Comparison of ENCODE assay signal across 16 cellular contexts in genomic region chr9:79813262-79813646, GRCh38.
DNase-seq lines count a peak whose midpoint lies in the region; ATAC-seq lines count a peak whose summit lies in the region.
"Had no signal": no experiment of that assay in that cellular context is flagged by ENCODE, and none has a peak within 500 bp of the region (broad histone marks: within the 10 kb centered on the region; RNA-seq: fewer than 3 reads in every experiment).

No MANE protein-coding gene starts in this region.

- POLR2A ChIA-PET in activated CD8-positive, alpha-beta T cell treated with anti-CD3 and anti-CD28 coated beads, Interleukin-2, amount 10 ng/mL, durations not matched to agents 7 days and 5 days (lab: Charles Lee) = interaction anchor here (1.6 kb wide), 1 partner anchor 70 kb away, joined by 4 read pairs; no protein-coding TSS in a partner anchor

- H3F3A ChIP-seq in GM23248 (ENCODE audit: insufficient read depth) = peaks cover 13% of the 10 kb centered on the region; the same call in 1 of the 2 replicates

- no peaks in the 10 kb centered on the region for H3K36me3 Mint-ChIP-seq in activated T-cell treated with anti-CD3 and anti-CD28 coated beads, Interleukin-2, amount 50 U/mL, for 4 hours (ENCODE audit: insufficient read depth)
- no peaks in the 10 kb centered on the region for H3K36me3 Mint-ChIP-seq in activated CD8-positive, alpha-beta T cell treated with anti-CD3 and anti-CD28 coated beads, Interleukin-2, amount 10 ng/mL, durations not matched to agents 7 days and 5 days (ENCODE audit: low read depth)
- H3K36me3 Mint-ChIP-seq in natural killer cell treated with Interleukin-12 subunit alpha and Interleukin-12 subunit beta and Interleukin-15 and Interleukin-18, amount 100 ng/mL, for 72 hours = no peaks in the 10 kb centered on the region

- no peaks in the 10 kb centered on the region for H3K9me3 ChIP-seq in GM23248 (ENCODE audit: low read depth)
- H3K9me3 ChIP-seq: esophagus squamous epithelium, heart right ventricle, ovary had no signal

- in situ Hi-C loops in GM23248 (cut with MboI) = no loop called here

- peak overlapping the region; percentile 63 for H3K4me3 Mint-ChIP-seq in activated T-cell treated with anti-CD3 and anti-CD28 coated beads, Interleukin-2, amount 50 U/mL, for 4 hours
- H3K4me3 Mint-ChIP-seq in activated CD8-positive, alpha-beta T cell treated with anti-CD3 and anti-CD28 coated beads, Interleukin-2, amount 10 ng/mL, durations not matched to agents 7 days and 5 days = peak overlapping the region; percentile 76
- peak overlapping the region; percentile 86 for H3K4me3 Mint-ChIP-seq in natural killer cell treated with Interleukin-12 subunit alpha and Interleukin-12 subunit beta and Interleukin-15 and Interleukin-18, amount 100 ng/mL, for 72 hours

- WGBS in GM23248 (ENCODE audit: low coverage in 1 of 2, low lambda C conversion rate in 2 of 2, missing lambda C conversion rate in 2 of 2), 2 experiments = 65 to 67% methylated on average over 1 of the region's 1 CpG

- no peaks in the 10 kb centered on the region for H3K36me3 ChIP-seq in GM23248 (ENCODE audit: low read depth)
- H3K36me3 ChIP-seq: brain microvascular endothelial cell, esophagus squamous epithelium, heart right ventricle, ovary had no signal

- no peaks in the 10 kb centered on the region for H3K79me2 ChIP-seq in GM23248 (ENCODE audit: insufficient read depth)

- H3K9me2 ChIP-seq in GM23248 (ENCODE audit: insufficient read depth) = no peaks in the 10 kb centered on the region

- DNase-seq in activated T-cell treated with anti-CD3 and anti-CD28 coated beads, Interleukin-2, amount 50 U/mL, for 4 hours = no peak
- no peak for DNase-seq in activated T-cell treated with anti-CD3 and anti-CD28 coated beads, Interleukin-2, amount 50 U/mL, for 1 hour
- no peak for DNase-seq in GM23248
- DNase-seq in activated CD8-positive, alpha-beta T cell treated with anti-CD3 and anti-CD28 coated beads, Interleukin-2, amount 10 ng/mL, durations not matched to agents 7 days and 5 days = no peak
- no peak for DNase-seq in natural killer cell treated with Interleukin-12 subunit alpha and Interleukin-12 subunit beta and Interleukin-15 and Interleukin-18, amount 100 ng/mL, for 72 hours (ENCODE audit: low spot score)
- DNase-seq in A172 (ENCODE audit: low spot score) = no peak
- DNase-seq: brain microvascular endothelial cell, DMS 273 treated with DMSO at 0.1 percent for 48 hours, esophagus squamous epithelium, heart right ventricle, IMR-90, NCI-H1048, ovary had no signal

- peaks cover 27% of the 10 kb centered on the region for H3K4me1 Mint-ChIP-seq in activated T-cell treated with anti-CD3 and anti-CD28 coated beads, Interleukin-2, amount 50 U/mL, for 4 hours (ENCODE audit: low read depth)
- peaks cover 52% of the 10 kb centered on the region for H3K4me1 Mint-ChIP-seq in activated CD8-positive, alpha-beta T cell treated with anti-CD3 and anti-CD28 coated beads, Interleukin-2, amount 10 ng/mL, durations not matched to agents 7 days and 5 days (ENCODE audit: low read depth)
- peaks cover 17 to 38% of the 10 kb centered on the region in 2 donors for H3K4me1 Mint-ChIP-seq in natural killer cell treated with Interleukin-12 subunit alpha and Interleukin-12 subunit beta and Interleukin-15 and Interleukin-18, amount 100 ng/mL, for 72 hours (ENCODE audit: low read depth in 2 of 2)

- no peak for ATAC-seq in activated T-cell treated with anti-CD3 and anti-CD28 coated beads, Interleukin-2, amount 50 U/mL, for 4 hours
- ATAC-seq in activated CD8-positive, alpha-beta T cell treated with anti-CD3 and anti-CD28 coated beads, Interleukin-2, amount 10 ng/mL, durations not matched to agents 7 days and 5 days = no peak
- no peak for ATAC-seq in natural killer cell treated with Interleukin-12 subunit alpha and Interleukin-12 subunit beta and Interleukin-15 and Interleukin-18, amount 100 ng/mL, for 72 hours
- ATAC-seq in HG02870 (IDR thresholded peaks at IDR 0.05; ENCODE audit: unreplicated experiment) (no peak), GM19455 (IDR thresholded peaks at IDR 0.05; ENCODE audit: unreplicated experiment) (no peak)

- peaks cover 34% of the 10 kb centered on the region for H3K27me3 ChIP-seq in GM23248 (replicated peaks; ENCODE audit: insufficient read depth)
- H3K27me3 ChIP-seq: brain microvascular endothelial cell, esophagus squamous epithelium, ovary had no signal

- no peak overlapping the region for H2AFZ ChIP-seq in GM23248

- no peak overlapping the region; the same call in 1 of the 2 replicates for H3K4me3 ChIP-seq in GM23248
- H3K4me3 ChIP-seq: ovary had no signal

- peaks cover 33% of the 10 kb centered on the region for H3K4me1 ChIP-seq in GM23248 (ENCODE audit: insufficient read depth)

- no peak overlapping the region for H3K27ac ChIP-seq in GM23248
- H3K27ac ChIP-seq: brain microvascular endothelial cell, esophagus squamous epithelium, RWPE1 had no signal

- no peak overlapping the region for H3K9ac ChIP-seq in GM23248

- H4K20me1 ChIP-seq in GM23248 (ENCODE audit: insufficient read depth) = no peaks in the 10 kb centered on the region

- H3K9me3 Mint-ChIP-seq in activated T-cell treated with anti-CD3 and anti-CD28 coated beads, Interleukin-2, amount 50 U/mL, for 4 hours = no peaks in the 10 kb centered on the region
- no peaks in the 10 kb centered on the region for H3K9me3 Mint-ChIP-seq in activated CD8-positive, alpha-beta T cell treated with anti-CD3 and anti-CD28 coated beads, Interleukin-2, amount 10 ng/mL, durations not matched to agents 7 days and 5 days (ENCODE audit: insufficient read depth)
- H3K9me3 Mint-ChIP-seq in natural killer cell treated with Interleukin-12 subunit alpha and Interleukin-12 subunit beta and Interleukin-15 and Interleukin-18, amount 100 ng/mL, for 72 hours = no peaks in the 10 kb centered on the region

- peaks cover 6% of the 10 kb centered on the region for H3K27me3 Mint-ChIP-seq in activated T-cell treated with anti-CD3 and anti-CD28 coated beads, Interleukin-2, amount 50 U/mL, for 4 hours (ENCODE audit: low read depth)
- no peaks in the 10 kb centered on the region for H3K27me3 Mint-ChIP-seq in activated CD8-positive, alpha-beta T cell treated with anti-CD3 and anti-CD28 coated beads, Interleukin-2, amount 10 ng/mL, durations not matched to agents 7 days and 5 days (ENCODE audit: low read depth)
- no peaks in the 10 kb centered on the region for H3K27me3 Mint-ChIP-seq in natural killer cell treated with Interleukin-12 subunit alpha and Interleukin-12 subunit beta and Interleukin-15 and Interleukin-18, amount 100 ng/mL, for 72 hours

- H3K4me2 ChIP-seq in GM23248 (ENCODE audit: unreplicated experiment) = peak overlapping the region; percentile 69

- CTCF ChIA-PET in activated CD8-positive, alpha-beta T cell treated with anti-CD3 and anti-CD28 coated beads, Interleukin-2, amount 10 ng/mL, durations not matched to agents 7 days and 5 days (lab: Charles Lee) = interaction anchor here (0.9 kb wide), 1 partner anchor 10 kb away, joined by 3 read pairs; no protein-coding TSS in a partner anchor

- peak overlapping the region; percentile 82 for H3K27ac Mint-ChIP-seq in activated CD8-positive, alpha-beta T cell treated with anti-CD3 and anti-CD28 coated beads, Interleukin-2, amount 10 ng/mL, durations not matched to agents 7 days and 5 days
- peak overlapping the region; percentile 80 to 88 for H3K27ac Mint-ChIP-seq in natural killer cell treated with Interleukin-12 subunit alpha and Interleukin-12 subunit beta and Interleukin-15 and Interleukin-18, amount 100 ng/mL, for 72 hours
